Comparison of ENCODE assay signal across 10 cellular contexts in the genomic region with DNA sequence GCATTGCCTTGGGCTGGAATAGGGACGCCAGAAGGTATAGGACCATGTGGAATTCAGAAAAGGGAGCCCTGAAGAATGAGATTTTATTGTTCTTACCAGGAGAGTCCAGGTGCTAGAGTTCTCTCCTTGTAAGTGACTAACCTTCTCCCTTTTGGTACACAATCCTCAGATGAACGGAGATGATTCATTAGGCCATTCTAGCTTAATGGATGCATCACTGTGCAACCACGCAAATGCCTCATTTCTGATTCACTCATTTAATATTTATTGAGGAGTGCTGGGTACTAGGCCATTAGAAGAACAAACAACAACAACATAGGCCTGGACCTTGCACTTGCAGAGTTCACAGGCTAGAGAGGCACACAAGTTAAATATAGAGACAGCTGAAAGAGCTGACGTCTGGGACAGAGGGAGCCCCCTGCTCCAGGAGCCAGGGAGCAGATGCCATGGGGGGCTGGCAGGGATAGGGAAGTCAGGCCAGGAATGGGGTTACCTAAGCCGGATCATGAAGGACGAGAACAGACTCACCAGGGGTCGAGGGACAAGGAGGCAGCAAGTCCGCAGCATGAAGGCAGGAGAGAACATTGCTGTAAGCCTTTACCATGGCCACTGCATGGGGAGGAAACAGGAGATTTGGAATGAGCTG.
DNase-seq lines count a peak whose midpoint lies in the region; ATAC-seq and TF ChIP-seq lines count a peak whose summit lies in the region.
"Had no signal": no experiment of that assay in that cellular context is flagged by ENCODE, and none has a peak within 500 bp of the region (broad histone marks: within the 10 kb centered on the region; RNA-seq: fewer than 3 reads in every experiment).

No MANE protein-coding gene starts in this region.

- no peaks in the 10 kb centered on the region for H3K9me3 ChIP-seq in mucosa of descending colon

- DNase-seq in AG09319 (ENCODE audit: extremely low read depth, low read depth) (peak; percentile 29), LoVo (ENCODE audit: low spot score) (peak; percentile 65), ecto neural progenitor cell (ENCODE audit: low spot score) (peak; percentile 15), mucosa of descending colon (no peak), GM10266 (ENCODE audit: extremely low spot score) (no peak), NOMO-1 (lab: John Stamatoyannopoulos, UW; ENCODE audit: unreplicated experiment in 2 of 2) (no peak)
- no peak for DNase-seq in activated effector memory CD4-positive, alpha-beta T cell treated with Interleukin-2 at 50 U/mL for 16 hours
- DNase-seq: DMS153, NCI-H2029 had no signal

- peak; percentile 64 for ATAC-seq in mucosa of descending colon
- no peak for ATAC-seq in HG03097 (IDR thresholded peaks at IDR 0.05; ENCODE audit: low FRiP score, unreplicated experiment)

- no peak overlapping the region for H3K4me3 ChIP-seq in mucosa of descending colon

- H3K4me1 ChIP-seq in mucosa of descending colon (ENCODE audit: low read depth), result no peaks in the 10 kb centered on the region

- TF ChIP-seq CTCF in AG09319 (IDR thresholded peaks at IDR 0.05; ENCODE audit: low read depth, low read length) (no peak), mucosa of descending colon (IDR thresholded peaks at IDR 0.05) (no peak), GM10266 (IDR thresholded peaks at IDR 0.05; ENCODE audit: control insufficient read depth, insufficient read depth, low read depth, missing control alignments) (no peak)

- H3K36me3 ChIP-seq in mucosa of descending colon (ENCODE audit: low read depth), result no peaks in the 10 kb centered on the region

- intact Hi-C loops in mucosa of descending colon (cut with DNase I, micrococcal nuclease), result no loop called here

Comparison
In these comparisons a context has a peak if more than half of its experiments do, and no peak if none do; other contexts are left out.
1. DNase-seq: peak in AG09319 (single experiment), LoVo (single experiment) and ecto neural progenitor cell (single experiment); none in mucosa of descending colon (0 of 3), GM10266 (single experiment), activated effector memory CD4-positive, alpha-beta T cell treated with Interleukin-2 at 50 U/mL for 16 hours (single experiment) and NOMO-1 (0 of 2).